In the genomic region with DNA sequence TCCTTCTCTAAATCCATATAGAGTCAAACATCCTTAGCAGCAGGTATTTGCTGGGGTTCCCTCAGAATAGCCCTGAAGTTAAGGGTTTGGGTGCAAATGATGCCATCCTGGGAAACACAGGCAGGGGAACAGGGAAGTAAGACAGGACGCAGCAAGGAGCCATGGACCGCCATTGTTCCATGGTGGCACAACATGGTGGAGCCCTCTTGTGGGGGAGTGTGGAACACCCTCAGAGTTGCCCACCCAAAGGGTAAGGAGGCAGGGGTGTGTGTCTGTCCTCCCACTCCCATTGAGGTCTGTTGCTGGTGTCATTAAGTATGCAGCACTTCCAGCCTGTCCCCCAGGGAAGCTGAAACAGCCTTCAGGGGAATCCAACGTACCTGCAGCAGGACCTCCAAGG, we compare ENCODE assay signal across 13 cellular contexts. TPM values are rescaled to one million over a fixed set of nuclear protein-coding genes. Genes with fewer than 3 reads are reported as not detected.
DNase-seq lines count a peak whose midpoint lies in the region; ATAC-seq, FAIRE-seq and TF ChIP-seq lines count a peak whose summit lies in the region.
"Had no signal": no experiment of that assay in that cellular context is flagged by ENCODE, and none has a peak within 500 bp of the region (broad histone marks: within the 10 kb centered on the region; RNA-seq: fewer than 3 reads in every experiment).

No MANE protein-coding gene starts in this region.

- intact Hi-C loops in activated naive CD4-positive, alpha-beta T cell treated with anti-CD3 and anti-CD28 coated beads for 36 hours (cut with micrococcal nuclease): no loop called here
- intact Hi-C loops in HCT116 (cut with micrococcal nuclease) (no loop called here), psoas muscle (cut with DNase I) (no loop called here)

- RAD21 ChIA-PET in HCT116 (lab: Charles Lee; ENCODE audit: low non-redundant PET in 1 of 2, low total read pairs in 2 of 2, uncharacterized antibody in 2 of 2, unreplicated experiment in 2 of 2): no interaction called here

- H4K20me1 ChIP-seq in HCT116 (ENCODE audit: insufficient read depth): no peaks in the 10 kb centered on the region

- CTCF ChIA-PET in activated naive CD4-positive, alpha-beta T cell treated with anti-CD3 and anti-CD28 coated beads for 36 hours (lab: Charles Lee): interaction anchor here (0.6 to 0.7 kb wide), 2 partner anchors 62 to 441 kb away, joined by 3 read pairs; no protein-coding TSS in a partner anchor
- CTCF ChIA-PET in HCT116 (lab: Charles Lee): no interaction called here

- H3K9me3 ChIP-seq in HCT116 (ENCODE audit: control insufficient read depth in 1 of 2, insufficient read depth in 1 of 2, low read depth in 1 of 2, low read length in 2 of 2): no peaks in the 10 kb centered on the region
- H3K9me3 ChIP-seq in psoas muscle: no peaks in the 10 kb centered on the region
- H3K9me3 ChIP-seq in tibial nerve: no peaks in the 10 kb centered on the region
- H3K9me3 ChIP-seq: esophagus squamous epithelium had no signal

- POLR2A ChIA-PET in HCT116 (lab: Charles Lee): no interaction called here

- H3K9me2 ChIP-seq in HCT116 (ENCODE audit: insufficient read depth): no peaks in the 10 kb centered on the region

- H3K27ac ChIP-seq in HCT116 (ENCODE audit: low read depth, low read length) (no peak overlapping the region), psoas muscle (no peak overlapping the region), tibial nerve (no peak overlapping the region)
- H3K27ac ChIP-seq: esophagus squamous epithelium had no signal

- no peaks in the 10 kb centered on the region for H3K9me3 Mint-ChIP-seq in activated naive CD4-positive, alpha-beta T cell treated with anti-CD3 and anti-CD28 coated beads for 36 hours

- 66 to 71% (median 69%) methylated on average over 3 of the region's 3 CpGs for WGBS in psoas muscle, 3 donors
- 67 to 72% methylated on average over 3 of the region's 3 CpGs for WGBS in tibial nerve, 2 donors

- H3K79me2 ChIP-seq in HCT116 (ENCODE audit: insufficient read depth, low read length): no peaks in the 10 kb centered on the region

- H3K36me3 ChIP-seq in HCT116 (ENCODE audit: control insufficient read depth in 1 of 2, insufficient read depth in 2 of 2, low read length in 2 of 2) (no peaks in the 10 kb centered on the region), bronchial epithelial cell (ENCODE audit: control insufficient read depth, insufficient read depth, low read length) (no peaks in the 10 kb centered on the region), psoas muscle (ENCODE audit: insufficient read depth in 1 of 2, low read depth in 1 of 2) (no peaks in the 10 kb centered on the region), tibial nerve (no peaks in the 10 kb centered on the region)
- H3K36me3 ChIP-seq: esophagus squamous epithelium had no signal

- peak; percentile 17; the same call in 1 of the 2 replicates for TF ChIP-seq RAD21 in HCT116 (IDR thresholded peaks at IDR 0.05; ENCODE audit: low read depth)

- TF ChIP-seq POLR2A in HCT116 (IDR thresholded peaks at IDR 0.05; ENCODE audit: borderline replicate concordance, extremely low read depth, insufficient read depth, insufficient read length) (no peak), tibial nerve (IDR thresholded peaks at IDR 0.05) (no peak)

- TF ChIP-seq EP300 in tibial nerve (IDR thresholded peaks at IDR 0.05): no peak

- no peak overlapping the region for H3K27ac Mint-ChIP-seq in activated naive CD4-positive, alpha-beta T cell treated with anti-CD3 and anti-CD28 coated beads for 36 hours
- H3K27ac Mint-ChIP-seq: activated naive CD8-positive, alpha-beta T cell treated with anti-CD3 and anti-CD28 coated beads, Interleukin-2, amount 10 ng/mL, durations not matched to agents 7 days and 5 days; mesothelial cell of epicardium had no signal

- peak; percentile 5 to 69 (median 65); a peak in 4 of 6 replicates for TF ChIP-seq CTCF in HCT116 (IDR thresholded peaks at IDR 0.05 in 2 of 3, conservative IDR thresholded peaks at IDR 0.05 in 1 of 3; ENCODE audit: borderline replicate concordance in 1 of 3, insufficient read depth in 1 of 3, low read depth in 2 of 3, low read length in 2 of 3)
- TF ChIP-seq CTCF in bronchial epithelial cell (IDR thresholded peaks at IDR 0.05; ENCODE audit: insufficient read depth, low read length, severe bottlenecking): peak; percentile 29
- TF ChIP-seq CTCF in psoas muscle (IDR thresholded peaks at IDR 0.05): peak; percentile 30
- peak in 1 of 5 experiments; percentile 5 for TF ChIP-seq CTCF in tibial nerve (IDR thresholded peaks at IDR 0.05)

- no peak for FAIRE-seq in bronchial epithelial cell (lab: Jason Lieb, UNC)

- H3K27me3 Mint-ChIP-seq in activated naive CD4-positive, alpha-beta T cell treated with anti-CD3 and anti-CD28 coated beads for 36 hours (ENCODE audit: low read depth): peaks cover 3% of the 10 kb centered on the region

- H3K4me1 ChIP-seq in HCT116 (ENCODE audit: control insufficient read depth in 1 of 2, insufficient read depth in 2 of 2, low read length in 2 of 2): no peaks in the 10 kb centered on the region
- H3K4me1 ChIP-seq in psoas muscle: no peaks in the 10 kb centered on the region
- no peaks in the 10 kb centered on the region for H3K4me1 ChIP-seq in tibial nerve

- H3K9ac ChIP-seq in HCT116 (ENCODE audit: low read length): no peak overlapping the region

- H3K4me3 ChIP-seq in HCT116 (replicated peaks in 1 of 2; ENCODE audit: low read depth in 1 of 2, low read length in 2 of 2) (no peak overlapping the region), bronchial epithelial cell (ENCODE audit: low read depth, low read length) (no peak overlapping the region), psoas muscle (no peak overlapping the region), tibial nerve (no peak overlapping the region)
- H3K4me3 ChIP-seq: esophagus squamous epithelium had no signal

- ATAC-seq in HCT116 (peak; percentile 78), psoas muscle (peak in 1 of 4 donors; percentile 41)

- DNase-seq in activated naive CD4-positive, alpha-beta T cell treated with anti-CD3 and anti-CD28 coated beads, Interleukin-2, amount 50 U/mL, for 16 hours: peak; percentile 19
- no peak for DNase-seq in activated naive CD4-positive, alpha-beta T cell treated with anti-CD3 and anti-CD28 coated beads for 36 hours
- DNase-seq in HCT116 (ENCODE audit: low read depth, low spot score) (no peak), bronchial epithelial cell (ENCODE audit: low read depth) (no peak), psoas muscle (no peak), epidermal melanocyte (ENCODE audit: insufficient read length, low spot score) (no peak), NCI-H187 (lab: John Stamatoyannopoulos, UW) (no peak), tibial nerve (ENCODE audit: low spot score in 2 of 2) (no peak)
- DNase-seq: activated naive CD8-positive, alpha-beta T cell treated with anti-CD3 and anti-CD28 coated beads, Interleukin-2, amount 10 ng/mL, durations not matched to agents 7 days and 5 days; esophagus squamous epithelium; NCI-H2029; T-helper 2 cell had no signal

- peaks cover 10% of the 10 kb centered on the region for H3K4me1 Mint-ChIP-seq in activated naive CD4-positive, alpha-beta T cell treated with anti-CD3 and anti-CD28 coated beads for 36 hours (ENCODE audit: low read depth)
- H3K4me1 Mint-ChIP-seq: mesothelial cell of epicardium had no signal

- no peak overlapping the region for H3K4me3 Mint-ChIP-seq in activated naive CD4-positive, alpha-beta T cell treated with anti-CD3 and anti-CD28 coated beads for 36 hours
- H3K4me3 Mint-ChIP-seq: activated naive CD8-positive, alpha-beta T cell treated with anti-CD3 and anti-CD28 coated beads, Interleukin-2, amount 10 ng/mL, durations not matched to agents 7 days and 5 days; mesothelial cell of epicardium had no signal

- no peak overlapping the region for H3K4me2 ChIP-seq in HCT116 (ENCODE audit: low read length)

- no peak overlapping the region for H2AFZ ChIP-seq in HCT116 (ENCODE audit: low read depth, low read length, poor library complexity, severe bottlenecking)

- H3K36me3 Mint-ChIP-seq in activated naive CD4-positive, alpha-beta T cell treated with anti-CD3 and anti-CD28 coated beads for 36 hours (ENCODE audit: low read depth): no peaks in the 10 kb centered on the region
- H3K36me3 Mint-ChIP-seq: mesothelial cell of epicardium had no signal

- 0 out of 2 replicates have a peak, but pooled peaks cover 7% of the 10 kb centered on the region for H3K27me3 ChIP-seq in HCT116 (ENCODE audit: insufficient read depth, low read length)
- peaks cover 2% of the 10 kb centered on the region for H3K27me3 ChIP-seq in bronchial epithelial cell (ENCODE audit: control insufficient read depth, insufficient read depth, low read length)
- H3K27me3 ChIP-seq in psoas muscle (ENCODE audit: insufficient read depth in 3 of 3, low read length in 2 of 3): peaks cover 0 to 19% (median 0%) of the 10 kb centered on the region in 3 donors
- H3K27me3 ChIP-seq in tibial nerve: peaks cover 0 to 4% of the 10 kb centered on the region in 2 donors

- no TSS peak for BruUV-seq in HCT116 (replicated peaks; lab: Mats Ljungman, UMichigan)

TF ChIP-seq in HCT116, 20 proteins besides CTCF, POLR2A, EP300 and RAD21:
- no peak for TF ChIP-seq FOSL1 (IDR thresholded peaks at IDR 0.05; ENCODE audit: low read depth)

RNA-seq across cellular contexts. Expression of a gene that starts 20.4 kb away (rescaled TPM):
- 1 to 10 TPM; 2.3 to 2.9 TPM for total RNA-seq in activated naive CD4-positive, alpha-beta T cell treated with anti-CD3 and anti-CD28 coated beads for 36 hours
- total RNA-seq in HCT116 (2021; ENCODE audit: unreplicated experiment) (9.7 TPM), bronchial epithelial cell (22.1 and 88.8 TPM in 2 replicates), psoas muscle (10 to 100 TPM; 24.9 to 38.4 (median 26.1) TPM), tibial nerve (10 to 100 TPM; 51.8 to 71.2 (median 66.7) TPM)
- polyA plus RNA-seq in HCT116 (2012): 11.0 and 11.2 TPM in 2 replicates
- 10 to 100 TPM; 57.4 to 94.9 (median 88.0) TPM for polyA plus RNA-seq in psoas muscle

RNA-seq across cellular contexts. Expression of a gene that starts 33.5 kb away (rescaled TPM):
- total RNA-seq in activated naive CD4-positive, alpha-beta T cell treated with anti-CD3 and anti-CD28 coated beads for 36 hours: under 1 TPM; 0.10 to 0.12 TPM
- total RNA-seq in HCT116 (2021; ENCODE audit: unreplicated experiment) (0.05 TPM), bronchial epithelial cell (0.26 TPM in 1 of 2 replicates, not detected in the other), psoas muscle (10 to 100 TPM in 2 of 4 donors, 1 to 10 TPM in 1, under 1 TPM in 1; 0.50 to 35.5 (median 9.2) TPM), tibial nerve (10 to 100 TPM in 1 of 4 donors, 1 to 10 TPM in 3; 3.3 to 11.6 (median 7.0) TPM)
- polyA plus RNA-seq in HCT116 (2012): not detected in 2 replicates
- polyA plus RNA-seq in psoas muscle: 1 to 10 TPM; 3.1 to 7.7 (median 4.2) TPM
